1 cellular context compared by ENCODE assay signal in the genomic region with DNA sequence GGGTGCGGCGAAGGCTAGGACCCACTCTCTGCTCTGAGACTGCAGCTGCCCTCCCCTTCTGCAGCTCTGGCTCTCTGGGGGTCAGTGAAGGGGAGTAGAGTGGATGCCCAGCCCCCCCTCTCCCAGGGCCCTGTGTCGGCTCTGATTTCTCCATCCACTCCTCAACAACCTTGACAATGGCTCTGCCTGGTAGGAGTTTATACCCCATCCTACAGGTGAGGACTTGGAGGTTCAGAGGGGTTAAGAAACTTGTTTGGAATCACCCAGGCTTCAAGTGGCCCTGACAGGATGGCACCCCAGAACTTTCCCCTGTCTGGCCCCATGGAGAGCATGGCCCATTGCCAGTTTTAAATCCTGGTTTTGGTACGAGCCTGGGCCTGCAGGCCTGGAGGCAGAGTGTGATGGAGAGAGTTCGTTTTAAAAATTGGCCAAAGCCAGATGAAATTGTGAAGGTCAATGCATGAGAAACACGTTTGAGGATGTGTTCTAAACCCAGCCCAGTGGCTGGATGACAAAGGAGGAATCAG.
TF ChIP-seq lines count a peak whose summit lies in the region.

No MANE protein-coding gene starts in this region.

TF ChIP-seq in GM23338, 12 proteins besides CTCF, POLR2A, EP300 and RAD21 (continued from another document):
- TF ChIP-seq, protein P1, sequence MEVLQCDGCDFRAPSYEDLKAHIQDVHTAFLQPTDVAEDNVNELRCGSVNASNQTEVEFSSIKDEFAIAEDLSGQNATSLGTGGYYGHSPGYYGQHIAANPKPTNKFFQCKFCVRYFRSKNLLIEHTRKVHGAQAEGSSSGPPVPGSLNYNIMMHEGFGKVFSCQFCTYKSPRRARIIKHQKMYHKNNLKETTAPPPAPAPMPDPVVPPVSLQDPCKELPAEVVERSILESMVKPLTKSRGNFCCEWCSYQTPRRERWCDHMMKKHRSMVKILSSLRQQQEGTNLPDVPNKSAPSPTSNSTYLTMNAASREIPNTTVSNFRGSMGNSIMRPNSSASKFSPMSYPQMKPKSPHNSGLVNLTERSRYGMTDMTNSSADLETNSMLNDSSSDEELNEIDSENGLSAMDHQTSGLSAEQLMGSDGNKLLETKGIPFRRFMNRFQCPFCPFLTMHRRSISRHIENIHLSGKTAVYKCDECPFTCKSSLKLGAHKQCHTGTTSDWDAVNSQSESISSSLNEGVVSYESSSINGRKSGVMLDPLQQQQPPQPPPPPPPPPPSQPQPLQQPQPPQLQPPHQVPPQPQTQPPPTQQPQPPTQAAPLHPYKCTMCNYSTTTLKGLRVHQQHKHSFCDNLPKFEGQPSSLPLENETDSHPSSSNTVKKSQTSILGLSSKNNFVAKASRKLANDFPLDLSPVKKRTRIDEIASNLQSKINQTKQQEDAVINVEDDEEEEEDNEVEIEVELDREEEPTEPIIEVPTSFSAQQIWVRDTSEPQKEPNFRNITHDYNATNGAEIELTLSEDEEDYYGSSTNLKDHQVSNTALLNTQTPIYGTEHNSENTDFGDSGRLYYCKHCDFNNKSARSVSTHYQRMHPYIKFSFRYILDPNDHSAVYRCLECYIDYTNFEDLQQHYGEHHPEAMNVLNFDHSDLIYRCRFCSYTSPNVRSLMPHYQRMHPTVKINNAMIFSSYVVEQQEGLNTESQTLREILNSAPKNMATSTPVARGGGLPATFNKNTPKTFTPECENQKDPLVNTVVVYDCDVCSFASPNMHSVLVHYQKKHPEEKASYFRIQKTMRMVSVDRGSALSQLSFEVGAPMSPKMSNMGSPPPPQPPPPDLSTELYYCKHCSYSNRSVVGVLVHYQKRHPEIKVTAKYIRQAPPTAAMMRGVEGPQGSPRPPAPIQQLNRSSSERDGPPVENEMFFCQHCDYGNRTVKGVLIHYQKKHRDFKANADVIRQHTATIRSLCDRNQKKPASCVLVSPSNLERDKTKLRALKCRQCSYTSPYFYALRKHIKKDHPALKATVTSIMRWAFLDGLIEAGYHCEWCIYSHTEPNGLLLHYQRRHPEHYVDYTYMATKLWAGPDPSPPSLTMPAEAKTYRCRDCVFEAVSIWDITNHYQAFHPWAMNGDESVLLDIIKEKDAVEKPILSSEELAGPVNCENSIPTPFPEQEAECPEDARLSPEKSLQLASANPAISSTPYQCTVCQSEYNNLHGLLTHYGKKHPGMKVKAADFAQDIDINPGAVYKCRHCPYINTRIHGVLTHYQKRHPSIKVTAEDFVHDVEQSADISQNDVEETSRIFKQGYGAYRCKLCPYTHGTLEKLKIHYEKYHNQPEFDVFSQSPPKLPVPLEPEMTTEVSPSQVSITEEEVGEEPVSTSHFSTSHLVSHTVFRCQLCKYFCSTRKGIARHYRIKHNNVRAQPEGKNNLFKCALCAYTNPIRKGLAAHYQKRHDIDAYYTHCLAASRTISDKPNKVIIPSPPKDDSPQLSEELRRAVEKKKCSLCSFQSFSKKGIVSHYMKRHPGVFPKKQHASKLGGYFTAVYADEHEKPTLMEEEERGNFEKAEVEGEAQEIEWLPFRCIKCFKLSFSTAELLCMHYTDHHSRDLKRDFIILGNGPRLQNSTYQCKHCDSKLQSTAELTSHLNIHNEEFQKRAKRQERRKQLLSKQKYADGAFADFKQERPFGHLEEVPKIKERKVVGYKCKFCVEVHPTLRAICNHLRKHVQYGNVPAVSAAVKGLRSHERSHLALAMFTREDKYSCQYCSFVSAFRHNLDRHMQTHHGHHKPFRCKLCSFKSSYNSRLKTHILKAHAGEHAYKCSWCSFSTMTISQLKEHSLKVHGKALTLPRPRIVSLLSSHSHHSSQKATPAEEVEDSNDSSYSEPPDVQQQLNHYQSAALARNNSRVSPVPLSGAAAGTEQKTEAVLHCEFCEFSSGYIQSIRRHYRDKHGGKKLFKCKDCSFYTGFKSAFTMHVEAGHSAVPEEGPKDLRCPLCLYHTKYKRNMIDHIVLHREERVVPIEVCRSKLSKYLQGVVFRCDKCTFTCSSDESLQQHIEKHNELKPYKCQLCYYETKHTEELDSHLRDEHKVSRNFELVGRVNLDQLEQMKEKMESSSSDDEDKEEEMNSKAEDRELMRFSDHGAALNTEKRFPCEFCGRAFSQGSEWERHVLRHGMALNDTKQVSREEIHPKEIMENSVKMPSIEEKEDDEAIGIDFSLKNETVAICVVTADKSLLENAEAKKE (CRISPR knock-in tag; IDR thresholded peaks at IDR 0.05), result no peak
- TF ChIP-seq NANOG (IDR thresholded peaks at IDR 0.05; ENCODE audit: borderline replicate concordance) (no peak), EZH2phosphoT487 (IDR thresholded peaks at IDR 0.05; ENCODE audit: unreplicated experiment) (no peak), ETS1 (IDR thresholded peaks at IDR 0.05) (no peak), REST (IDR thresholded peaks at IDR 0.05; ENCODE audit: unreplicated experiment) (no peak), EZH2 (IDR thresholded peaks at IDR 0.05; ENCODE audit: low read depth, unreplicated experiment) (no peak), ZNF114 (CRISPR knock-in tag; IDR thresholded peaks at IDR 0.05) (no peak), POLR2AphosphoS5 (IDR thresholded peaks at IDR 0.05; ENCODE audit: low read depth) (no peak)
